32 cellular contexts compared by ENCODE assay signal in genomic region chr12:65788912-65789311, GRCh38. TPM values are rescaled to one million over a fixed set of nuclear protein-coding genes. Genes with fewer than 3 reads are reported as not detected.
"Had no signal": no experiment of that assay in that cellular context is flagged by ENCODE, and none has a peak within 500 bp of the region (broad histone marks: within the 10 kb centered on the region; RNA-seq: fewer than 3 reads in every experiment).

No MANE protein-coding gene starts in this region.

- DNase-seq: activated B cell treated with CpG ODN at 0.5 μM for 24 hours; activated CD4-positive, alpha-beta memory T cell treated with anti-CD3 and anti-CD28 coated beads, Interleukin-2, amount 10 ng/mL, durations not matched to agents 7 days and 5 days; activated CD4-positive, alpha-beta T cell treated with anti-CD3 and anti-CD28 coated beads for 1 hour; activated CD4-positive, alpha-beta T cell treated with anti-CD3 and anti-CD28 coated beads for 36 hours; activated CD4-positive, alpha-beta T cell treated with anti-CD3 and anti-CD28 coated beads for 48 hours; activated CD4-positive, alpha-beta T cell treated with anti-CD3 and anti-CD28 coated beads, Interleukin-2, amount 10 ng/mL, durations not matched to agents 7 days and 5 days; activated CD4-positive, alpha-beta T cell treated with anti-CD3 and anti-CD28 coated beads, Interleukin-2, amount 50 U/mL, for 48 hours; activated CD8-positive, alpha-beta memory T cell treated with anti-CD3 and anti-CD28 coated beads for 24 hours; activated CD8-positive, alpha-beta memory T cell treated with anti-CD3 and anti-CD28 coated beads, Interleukin-2, amount 10 ng/mL, durations not matched to agents 7 days and 5 days; activated CD8-positive, alpha-beta memory T cell treated with anti-CD3 and anti-CD28 coated beads, Interleukin-2, amount 50 U/mL, for 48 hours; activated CD8-positive, alpha-beta T cell treated with anti-CD3 and anti-CD28 coated beads, Interleukin-2, amount 10 ng/mL, durations not matched to agents 7 days and 5 days; activated effector memory CD4-positive, alpha-beta T cell treated with Interleukin-2 at 50 U/mL for 16 hours; activated gamma-delta T cell; activated naive CD4-positive, alpha-beta T cell treated with anti-CD3 and anti-CD28 coated beads, Interleukin-2, amount 10 ng/mL, durations not matched to agents 7 days and 5 days; activated naive CD4-positive, alpha-beta T cell treated with Interleukin-2 at 50 U/mL for 16 hours; activated naive CD8-positive, alpha-beta T cell treated with anti-CD3 and anti-CD28 coated beads, Interleukin-2, amount 10 ng/mL, durations not matched to agents 7 days and 5 days; activated naive CD8-positive, alpha-beta T cell treated with anti-CD3 and anti-CD28 coated beads, Interleukin-2, amount 50 U/mL, for 24 hours; activated T-cell treated with anti-CD3 and anti-CD28 coated beads, Interleukin-2, amount 50 U/mL, for 24 hours; activated T-cell treated with anti-CD3 and anti-CD28 coated beads, Interleukin-2, amount 50 U/mL, for 48 hours; amygdala; anterior cingulate cortex; caudate nucleus; cerebellar nuclear complex; T-cell; T-helper 2 cell; T-helper 9 cell had no signal

- H3K27ac ChIP-seq: ascending aorta, cardiac muscle cell, VCaP had no signal

- H3K4me1 ChIP-seq: ascending aorta had no signal

- FAIRE-seq: bronchial epithelial cell, TTC549 had no signal

- H3K4me3 ChIP-seq: ascending aorta, cardiac muscle cell had no signal

- H3K9me3 ChIP-seq: ascending aorta had no signal

- H3K36me3 ChIP-seq: ascending aorta, cardiac muscle cell had no signal

- H3K27me3 ChIP-seq: ascending aorta, cardiac muscle cell had no signal

RNA-seq across cellular contexts. Expression of gene HMGA2, which starts 35.4 kb away (rescaled TPM):
- total RNA-seq: activated B cell treated with CpG ODN at 0.5 μM for 24 hours; activated CD4-positive, alpha-beta memory T cell treated with anti-CD3 and anti-CD28 coated beads, Interleukin-2, amount 10 ng/mL, durations not matched to agents 7 days and 5 days; activated CD4-positive, alpha-beta T cell treated with anti-CD3 and anti-CD28 coated beads for 36 hours; activated CD4-positive, alpha-beta T cell treated with anti-CD3 and anti-CD28 coated beads, Interleukin-2, amount 10 ng/mL, durations not matched to agents 7 days and 5 days; activated CD8-positive, alpha-beta memory T cell treated with anti-CD3 and anti-CD28 coated beads, Interleukin-2, amount 10 ng/mL, durations not matched to agents 7 days and 5 days; activated CD8-positive, alpha-beta T cell treated with anti-CD3 and anti-CD28 coated beads, Interleukin-2, amount 10 ng/mL, durations not matched to agents 7 days and 5 days; activated naive CD8-positive, alpha-beta T cell treated with anti-CD3 and anti-CD28 coated beads, Interleukin-2, amount 10 ng/mL, durations not matched to agents 7 days and 5 days; activated T-helper 2 cell treated with anti-CD3 and anti-CD28 coated beads, Interferon-gamma antibody, Interleukin-2, Interleukin-4, amounts not matched to agents 10 μg/mL and 5 μg/mL and 100 μg/mL, durations not matched to agents 14 hours and 24 hours and 36 hours; ascending aorta had no signal
